Comparison of ENCODE assay signal across 21 cellular contexts in the genomic region with DNA sequence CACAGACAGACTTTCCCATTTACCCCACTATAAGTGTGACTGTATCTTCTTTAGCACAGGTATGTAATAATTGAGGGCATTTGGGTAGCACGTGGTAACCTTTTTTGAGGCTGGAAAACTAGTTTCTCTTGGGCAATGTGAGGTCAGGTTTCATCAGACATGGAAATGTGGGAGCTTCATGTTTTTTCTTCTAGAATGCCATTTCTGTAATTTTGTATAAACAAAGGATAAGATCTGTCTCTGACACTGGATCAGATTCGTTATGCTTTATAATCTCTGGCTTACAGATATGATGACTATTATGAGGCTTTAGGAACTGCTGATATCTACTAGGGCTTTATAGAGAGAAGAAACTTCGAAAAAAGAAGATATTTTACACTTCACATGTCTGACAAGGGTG.
"Had no signal": no experiment of that assay in that cellular context is flagged by ENCODE, and none has a peak within 500 bp of the region (broad histone marks: within the 10 kb centered on the region; RNA-seq: fewer than 3 reads in every experiment).

No MANE protein-coding gene starts in this region.

- ATAC-seq: activated naive CD4-positive, alpha-beta T cell treated with anti-CD3 and anti-CD28 coated beads, Interleukin-2, amount 50 U/mL, for 72 hours; activated T-cell treated with anti-CD3 and anti-CD28 coated beads, Interleukin-2, amount 50 U/mL, for 72 hours; left ventricle myocardium superior; natural killer cell; right cardiac atrium had no signal

- H3K4me1 ChIP-seq: prostate gland had no signal

- H3K27me3 ChIP-seq: transverse colon, vagina had no signal

- H3K36me3 ChIP-seq: prostate gland, transverse colon, vagina had no signal

- DNase-seq: activated B cell treated with CpG ODN at 0.5 μM for 24 hours; activated CD4-positive, alpha-beta T cell treated with anti-CD3 and anti-CD28 coated beads for 48 hours; activated CD8-positive, alpha-beta memory T cell treated with anti-CD3 and anti-CD28 coated beads, Interleukin-2, amount 50 U/mL, for 48 hours; activated gamma-delta T cell; activated T-cell treated with anti-CD3 and anti-CD28 coated beads, Interleukin-2, amount 50 U/mL, for 72 hours; anterior cingulate cortex; effector memory CD4-positive, alpha-beta T cell; hippocampal formation; left ventricle myocardium superior; mesenchymal stem cell; natural killer cell; occipital lobe; right cardiac atrium; stimulated activated CD4-positive, alpha-beta T cell treated with anti-CD3 and anti-CD28 coated beads, Interleukin-4, amount 100 ng/mL, for 24 hours; stimulated activated naive CD4-positive, alpha-beta T cell; substantia nigra; transverse colon had no signal

- H3K4me3 ChIP-seq: prostate gland, skin epidermis, transverse colon, vagina had no signal

- H3K9me3 ChIP-seq: prostate gland, transverse colon, vagina had no signal
